Comparison of ENCODE assay signal across 8 cellular contexts in genomic region chrX:39859991-39860861, GRCh38.
A peak's percentile ranks its signal among the peaks of the same experiment; 100 is the strongest.
DNase-seq lines count a peak whose midpoint lies in the region; ATAC-seq and TF ChIP-seq lines count a peak whose summit lies in the region.

No MANE protein-coding gene starts in this region.

- no peak overlapping the region for H3K4me3 ChIP-seq in CD8-positive, alpha-beta memory T cell (ENCODE audit: low read length)
- no peak overlapping the region for H3K4me3 ChIP-seq in SJCRH30
- no peak overlapping the region for H3K4me3 ChIP-seq in right lobe of liver

- H3K27me3 Mint-ChIP-seq in CD8-positive, alpha-beta memory T cell = no peaks in the 10 kb centered on the region
- no peaks in the 10 kb centered on the region for H3K27me3 Mint-ChIP-seq in stimulated activated naive CD8-positive, alpha-beta T cell treated with anti-CD3 and anti-CD28 coated beads, Interleukin-15, amount 100 ng/mL, for 72 hours

- peak overlapping the region in 6 of 7 donors; percentile 8 to 80 (median 67) for H3K4me3 Mint-ChIP-seq in CD8-positive, alpha-beta memory T cell
- H3K4me3 Mint-ChIP-seq in stimulated activated naive CD8-positive, alpha-beta T cell treated with anti-CD3 and anti-CD28 coated beads, Interleukin-15, amount 100 ng/mL, for 72 hours = peak overlapping the region; percentile 39 to 47

- POLR2A ChIA-PET in CD8-positive, alpha-beta memory T cell (lab: Charles Lee) = no interaction called here

- no peaks in the 10 kb centered on the region for H3K27me3 ChIP-seq in CD8-positive, alpha-beta memory T cell (ENCODE audit: insufficient read depth, low read length, poor library complexity, severe bottlenecking)
- no peaks in the 10 kb centered on the region for H3K27me3 ChIP-seq in SJCRH30
- H3K27me3 ChIP-seq in right lobe of liver = no peaks in the 10 kb centered on the region

- TF ChIP-seq POLR2A in right lobe of liver (IDR thresholded peaks at IDR 0.05) = no peak

- CTCF ChIA-PET in CD8-positive, alpha-beta memory T cell (lab: Charles Lee) = no interaction called here

- TF ChIP-seq CTCF in right lobe of liver (IDR thresholded peaks at IDR 0.05) = no peak

- peak overlapping the region; percentile 24 for H3K27ac ChIP-seq in CD8-positive, alpha-beta memory T cell (ENCODE audit: low read depth, low read length)
- H3K27ac ChIP-seq in SJCRH30 = peak overlapping the region; percentile 61
- H3K27ac ChIP-seq in right lobe of liver = no peak overlapping the region

- H3K27ac Mint-ChIP-seq in CD8-positive, alpha-beta memory T cell = peak overlapping the region; percentile 11 to 94 (median 72)
- peak overlapping the region; percentile 97 for H3K27ac Mint-ChIP-seq in stimulated activated naive CD8-positive, alpha-beta T cell treated with anti-CD3 and anti-CD28 coated beads, Interleukin-15, amount 100 ng/mL, for 72 hours

- H3K36me3 ChIP-seq in CD8-positive, alpha-beta memory T cell (ENCODE audit: insufficient read depth, low read length) = no peaks in the 10 kb centered on the region
- no peaks in the 10 kb centered on the region for H3K36me3 ChIP-seq in SJCRH30
- no peaks in the 10 kb centered on the region for H3K36me3 ChIP-seq in right lobe of liver

- 20% methylated on average over 12 of the region's 13 CpGs for WGBS in right lobe of liver (ENCODE audit: insufficient coverage, low coverage, low lambda C conversion rate, missing lambda C conversion rate)

- H3K9me3 ChIP-seq in CD8-positive, alpha-beta memory T cell (ENCODE audit: low read length) = no peaks in the 10 kb centered on the region
- H3K9me3 ChIP-seq in SJCRH30 (replicated peaks) = no peaks in the 10 kb centered on the region
- no peaks in the 10 kb centered on the region for H3K9me3 ChIP-seq in right lobe of liver

- no peaks in the 10 kb centered on the region for H3K36me3 Mint-ChIP-seq in CD8-positive, alpha-beta memory T cell

- ATAC-seq in GM19397 (IDR thresholded peaks at IDR 0.05; ENCODE audit: unreplicated experiment) (peak; percentile 67), HG03442 (IDR thresholded peaks at IDR 0.05; ENCODE audit: unreplicated experiment) (peak; percentile 57), right lobe of liver (peak in 3 of 4 donors; percentile 28 to 62 (median 30))
- peak; percentile 80 for ATAC-seq in stimulated activated naive CD8-positive, alpha-beta T cell treated with anti-CD3 and anti-CD28 coated beads, Interleukin-15, amount 100 ng/mL, for 72 hours

- DNase-seq in CD8-positive, alpha-beta memory T cell = peak in 4 of 5 donors; percentile 49 to 89 (median 58)
- DNase-seq in SJCRH30 = peak; percentile 79 to 80
- DNase-seq in activated gamma-delta T cell treated with anti-CD3 and anti-CD28 coated beads, Interleukin-2, amount 50 U/mL, for 16 hours (ENCODE audit: low read depth) = peak; percentile 70
- no peak for DNase-seq in right lobe of liver
- DNase-seq in stimulated activated naive CD8-positive, alpha-beta T cell treated with anti-CD3 and anti-CD28 coated beads, Interleukin-15, amount 100 ng/mL, for 72 hours = peak; percentile 78 to 91
- DNase-seq in HK-2 (ENCODE audit: unreplicated experiment) = no peak

- H3K4me1 ChIP-seq in CD8-positive, alpha-beta memory T cell (ENCODE audit: insufficient read depth, low read length) = peaks cover 26% of the 10 kb centered on the region
- H3K4me1 ChIP-seq in SJCRH30 (peaks cover 20% of the 10 kb centered on the region), right lobe of liver (no peaks in the 10 kb centered on the region)

- H3K9me3 Mint-ChIP-seq in CD8-positive, alpha-beta memory T cell = peaks cover 0 to 1% (median 0%) of the 10 kb centered on the region in 5 donors
- no peaks in the 10 kb centered on the region for H3K9me3 Mint-ChIP-seq in stimulated activated naive CD8-positive, alpha-beta T cell treated with anti-CD3 and anti-CD28 coated beads, Interleukin-15, amount 100 ng/mL, for 72 hours

- intact Hi-C loops in right lobe of liver (cut with DNase I) = no loop called here

- H3K4me1 Mint-ChIP-seq in CD8-positive, alpha-beta memory T cell = peaks cover 28 to 52% (median 41%) of the 10 kb centered on the region in 3 donors
- H3K4me1 Mint-ChIP-seq in stimulated activated naive CD8-positive, alpha-beta T cell treated with anti-CD3 and anti-CD28 coated beads, Interleukin-15, amount 100 ng/mL, for 72 hours = peaks cover 73% of the 10 kb centered on the region

Comparison
In these comparisons a context has a peak if more than half of its experiments do, and no peak if none do; other contexts are left out.
1. DNase-seq: peak in CD8-positive, alpha-beta memory T cell (4 of 5), SJCRH30 (2 of 2), activated gamma-delta T cell treated with anti-CD3 and anti-CD28 coated beads, Interleukin-2, amount 50 U/mL, for 16 hours (single experiment) and stimulated activated naive CD8-positive, alpha-beta T cell treated with anti-CD3 and anti-CD28 coated beads, Interleukin-15, amount 100 ng/mL, for 72 hours (2 of 2); none in right lobe of liver (0 of 3) and HK-2 (single experiment).
2. H3K27ac ChIP-seq: peak in CD8-positive, alpha-beta memory T cell (single experiment) and SJCRH30 (single experiment); none in right lobe of liver (0 of 3).
3. ATAC-seq: peak in every context shown above with its lines; median percentile 80 in stimulated activated naive CD8-positive, alpha-beta T cell treated with anti-CD3 and anti-CD28 coated beads, Interleukin-15, amount 100 ng/mL, for 72 hours; 67 in GM19397; 57 in HG03442; 30 in right lobe of liver.